16 cellular contexts compared by ENCODE assay signal in genomic region chr4:108037884-108038283, GRCh38. TPM values are rescaled to one million over a fixed set of nuclear protein-coding genes. Genes with fewer than 3 reads are reported as not detected.
A peak's percentile ranks its signal among the peaks of the same experiment; 100 is the strongest.
DNase-seq lines count a peak whose midpoint lies in the region; ATAC-seq, FAIRE-seq and TF ChIP-seq lines count a peak whose summit lies in the region.
"Had no signal": no experiment of that assay in that cellular context is flagged by ENCODE, and none has a peak within 500 bp of the region (broad histone marks: within the 10 kb centered on the region; RNA-seq: fewer than 3 reads in every experiment).

No MANE protein-coding gene starts in this region.

- H3K9me3 Mint-ChIP-seq in activated naive CD4-positive, alpha-beta T cell treated with anti-CD3 and anti-CD28 coated beads, Interleukin-2, amount 50 U/mL, for 24 hours, result no peaks in the 10 kb centered on the region
- no peaks in the 10 kb centered on the region for H3K9me3 Mint-ChIP-seq in activated naive CD8-positive, alpha-beta T cell treated with anti-CD3 and anti-CD28 coated beads for 36 hours
- H3K9me3 Mint-ChIP-seq in stimulated activated naive CD8-positive, alpha-beta T cell treated with anti-CD3 and anti-CD28 coated beads, Interleukin-15, amount 100 ng/mL, for 72 hours, result peaks cover 0 to 4% of the 10 kb centered on the region in 2 donors

- intact Hi-C loops in lower leg skin (cut with DNase I; ENCODE audit: low total_unique reads) (no loop called here), kidney (cut with DNase I) (no loop called here)

- H3K4me1 ChIP-seq in kidney (ENCODE audit: control insufficient read depth in 1 of 2, insufficient read depth in 1 of 2, low read depth in 1 of 2, low read length in 2 of 2), result no peaks in the 10 kb centered on the region

- H3K27me3 Mint-ChIP-seq in activated naive CD4-positive, alpha-beta T cell treated with anti-CD3 and anti-CD28 coated beads, Interleukin-2, amount 50 U/mL, for 24 hours, result no peaks in the 10 kb centered on the region
- H3K27me3 Mint-ChIP-seq in activated naive CD8-positive, alpha-beta T cell treated with anti-CD3 and anti-CD28 coated beads for 36 hours, result no peaks in the 10 kb centered on the region
- no peaks in the 10 kb centered on the region for H3K27me3 Mint-ChIP-seq in stimulated activated naive CD8-positive, alpha-beta T cell treated with anti-CD3 and anti-CD28 coated beads, Interleukin-15, amount 100 ng/mL, for 72 hours

- H3K27ac Mint-ChIP-seq in activated naive CD4-positive, alpha-beta T cell treated with anti-CD3 and anti-CD28 coated beads, Interleukin-2, amount 50 U/mL, for 24 hours, result peak overlapping the region; percentile 98
- H3K27ac Mint-ChIP-seq in activated naive CD8-positive, alpha-beta T cell treated with anti-CD3 and anti-CD28 coated beads for 36 hours, result peak overlapping the region; percentile 99
- peak overlapping the region; percentile 100 for H3K27ac Mint-ChIP-seq in stimulated activated naive CD8-positive, alpha-beta T cell treated with anti-CD3 and anti-CD28 coated beads, Interleukin-15, amount 100 ng/mL, for 72 hours

- ATAC-seq in activated CD4-positive, CD25-positive, alpha-beta regulatory T cell treated with anti-CD3 and anti-CD28 coated beads, Interleukin-2, amount 50 U/mL, for 24 hours, result peak; percentile 88 to 94
- peak; percentile 72 for ATAC-seq in stimulated activated naive CD8-positive, alpha-beta T cell treated with anti-CD3 and anti-CD28 coated beads, Interleukin-15, amount 100 ng/mL, for 72 hours

- 65 to 75% methylated on average over 2 of the region's 2 CpGs for WGBS in lower leg skin, 2 donors

- no peak for DNase-seq in activated CD4-positive, CD25-positive, alpha-beta regulatory T cell (lab: John Stamatoyannopoulos, UW)
- no peak for DNase-seq in activated naive CD4-positive, alpha-beta T cell treated with Interleukin-2 at 50 U/mL for 16 hours
- DNase-seq in activated naive CD8-positive, alpha-beta T cell treated with anti-CD3 and anti-CD28 coated beads for 36 hours, result no peak
- DNase-seq in stimulated activated naive CD8-positive, alpha-beta T cell treated with anti-CD3 and anti-CD28 coated beads, Interleukin-15, amount 100 ng/mL, for 72 hours, result no peak
- no peak for DNase-seq in lower leg skin (ENCODE audit: low spot score in 2 of 2)
- no peak for DNase-seq in kidney
- DNase-seq: HCEC 1CT, IMR-90, NCI-H1417, NCI-H1930, NCI-H2171 treated with DMSO at 0.1 percent for 48 hours, NCI-H82 had no signal

- no peak overlapping the region for H3K4me3 ChIP-seq in lower leg skin (ENCODE audit: low read depth, poor library complexity, severe bottlenecking)
- H3K4me3 ChIP-seq in kidney (ENCODE audit: low read length in 2 of 2), result no peak overlapping the region

- FAIRE-seq in kidney (lab: Jason Lieb, UNC), result no peak
- FAIRE-seq: GM19239 had no signal

- no peak overlapping the region for H3K4me3 Mint-ChIP-seq in activated naive CD4-positive, alpha-beta T cell treated with anti-CD3 and anti-CD28 coated beads, Interleukin-2, amount 50 U/mL, for 24 hours
- no peak overlapping the region for H3K4me3 Mint-ChIP-seq in activated naive CD8-positive, alpha-beta T cell treated with anti-CD3 and anti-CD28 coated beads for 36 hours
- no peak overlapping the region for H3K4me3 Mint-ChIP-seq in stimulated activated naive CD8-positive, alpha-beta T cell treated with anti-CD3 and anti-CD28 coated beads, Interleukin-15, amount 100 ng/mL, for 72 hours

- H3K9ac ChIP-seq in kidney (ENCODE audit: low read length in 2 of 2), result no peak overlapping the region

- H3K36me3 ChIP-seq in kidney (ENCODE audit: control insufficient read depth in 1 of 2, insufficient read depth in 2 of 2, low read length in 2 of 2), result peaks cover 4 to 15% of the 10 kb centered on the region in 2 donors

- H3K9me3 ChIP-seq in kidney (ENCODE audit: control insufficient read depth in 1 of 2, low read length in 2 of 2), result no peaks in the 10 kb centered on the region

- H3K27ac ChIP-seq in kidney (ENCODE audit: low read depth in 2 of 2, low read length in 2 of 2), result no peak overlapping the region
- H3K27ac ChIP-seq: 22Rv1 had no signal

- TF ChIP-seq POLR2A in lower leg skin (IDR thresholded peaks at IDR 0.05), result no peak

- TF ChIP-seq CTCF in lower leg skin (IDR thresholded peaks at IDR 0.05) (no peak), kidney (IDR thresholded peaks at IDR 0.05; ENCODE audit: borderline replicate concordance, extremely low read depth, insufficient read depth) (no peak)

- no peaks in the 10 kb centered on the region for H3K36me3 Mint-ChIP-seq in activated naive CD4-positive, alpha-beta T cell treated with anti-CD3 and anti-CD28 coated beads, Interleukin-2, amount 50 U/mL, for 24 hours
- H3K36me3 Mint-ChIP-seq in activated naive CD8-positive, alpha-beta T cell treated with anti-CD3 and anti-CD28 coated beads for 36 hours, result peaks cover 28% of the 10 kb centered on the region

- H3K4me1 Mint-ChIP-seq in activated naive CD4-positive, alpha-beta T cell treated with anti-CD3 and anti-CD28 coated beads, Interleukin-2, amount 50 U/mL, for 24 hours, result peaks cover 59% of the 10 kb centered on the region
- peaks cover 54% of the 10 kb centered on the region for H3K4me1 Mint-ChIP-seq in activated naive CD8-positive, alpha-beta T cell treated with anti-CD3 and anti-CD28 coated beads for 36 hours
- H3K4me1 Mint-ChIP-seq in stimulated activated naive CD8-positive, alpha-beta T cell treated with anti-CD3 and anti-CD28 coated beads, Interleukin-15, amount 100 ng/mL, for 72 hours, result peaks cover 55% of the 10 kb centered on the region

RNA-seq across cellular contexts. Expression of gene HADH, which starts 48.2 kb away (rescaled TPM):
- total RNA-seq in activated naive CD8-positive, alpha-beta T cell treated with anti-CD3 and anti-CD28 coated beads for 36 hours, result 10 to 100 TPM; 49.6 to 51.2 TPM
- total RNA-seq in lower leg skin, result 10 to 100 TPM; 31.5 to 39.9 (median 35.3) TPM
- 31.4 TPM for total RNA-seq in kidney
- polyA plus RNA-seq in kidney (ENCODE audit: insufficient read depth, low read depth, low replicate concordance), result 126 TPM
